Comparison of ENCODE assay signal across 12 cellular contexts in the genomic region with DNA sequence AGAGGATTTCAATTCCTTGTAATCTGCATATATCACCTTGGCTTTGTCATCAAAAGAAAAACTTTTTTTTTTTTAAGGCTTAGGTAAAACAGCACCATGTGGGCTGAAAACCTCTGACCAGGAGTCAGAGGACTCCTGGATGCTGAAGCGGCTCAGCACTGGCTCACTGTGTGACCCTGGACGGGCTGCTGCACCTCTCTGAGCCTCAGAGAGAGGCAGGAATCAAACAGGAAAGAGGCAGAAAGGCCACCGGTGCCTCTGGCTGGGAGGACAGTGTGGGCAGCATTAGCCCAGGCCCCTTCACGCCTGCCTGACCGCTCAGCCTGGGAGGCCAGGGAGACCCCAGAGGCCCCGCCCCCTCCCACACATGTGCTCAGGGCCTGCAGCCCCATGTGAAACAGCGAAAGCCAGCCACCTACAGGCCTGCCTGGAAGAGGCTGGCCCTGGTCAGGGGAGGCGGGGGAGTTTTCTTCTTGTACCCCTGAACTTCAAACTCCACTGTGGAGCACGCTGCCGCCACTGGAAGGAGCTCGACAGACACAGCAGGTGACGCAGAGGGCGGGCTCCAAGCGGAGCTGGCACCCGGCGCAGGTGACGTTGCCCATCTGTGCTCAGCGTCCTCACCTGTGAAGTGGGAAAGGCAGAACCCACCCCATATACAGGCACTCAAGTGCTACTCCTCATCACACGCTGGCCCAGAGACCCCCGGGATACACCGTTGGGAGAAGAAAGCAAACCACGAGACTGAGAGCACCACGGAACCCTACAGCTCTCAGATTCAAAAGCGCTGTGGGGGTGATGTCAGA. TPM values are rescaled to one million over a fixed set of nuclear protein-coding genes. Genes with fewer than 3 reads are reported as not detected.
DNase-seq lines count a peak whose midpoint lies in the region; ATAC-seq, FAIRE-seq and TF ChIP-seq lines count a peak whose summit lies in the region.
"Had no signal": no experiment of that assay in that cellular context is flagged by ENCODE, and none has a peak within 500 bp of the region (broad histone marks: within the 10 kb centered on the region; RNA-seq: fewer than 3 reads in every experiment).

No MANE protein-coding gene starts in this region.

- H3K4me3 ChIP-seq in Caco-2 (ENCODE audit: low read depth, low read length) (no peak overlapping the region), IMR-90 (ENCODE audit: insufficient read depth, low read depth, low read length) (no peak overlapping the region), endothelial cell of umbilical vein (replicated peaks in 1 of 3; ENCODE audit: insufficient read depth in 1 of 3, low read depth in 1 of 3, low read length in 3 of 3) (no peak overlapping the region), osteoblast (ENCODE audit: insufficient read depth, low read length) (no peak overlapping the region)
- H3K4me3 ChIP-seq: left lung had no signal

- H3K56ac ChIP-seq in IMR-90 (ENCODE audit: extremely low read depth, insufficient read depth, low read length): no peak overlapping the region

- H2AFZ ChIP-seq in IMR-90 (replicated peaks; ENCODE audit: low read length, poor library complexity) (no peak overlapping the region), endothelial cell of umbilical vein (ENCODE audit: low read depth, low read length) (no peak overlapping the region), osteoblast (ENCODE audit: low read length) (no peak overlapping the region)

- POLR2A ChIA-PET in Caco-2 (lab: Charles Lee) (no interaction called here), IMR-90 (lab: Charles Lee; ENCODE audit: unreplicated experiment) (no interaction called here), endothelial cell of umbilical vein (lab: Charles Lee) (interaction anchor here (0.5 kb wide), 1 partner anchor 17 kb away, joined by 4 read pairs; no protein-coding TSS in a partner anchor)

- no peaks in the 10 kb centered on the region for H3K4me1 ChIP-seq in Caco-2
- peaks cover 22% of the 10 kb centered on the region for H3K4me1 ChIP-seq in IMR-90 (ENCODE audit: control insufficient read depth, insufficient read depth, low read length)
- peaks cover 66% of the 10 kb centered on the region for H3K4me1 ChIP-seq in endothelial cell of umbilical vein (ENCODE audit: control insufficient read depth, extremely low read depth, insufficient read depth, low read length)
- peaks cover 15% of the 10 kb centered on the region for H3K4me1 ChIP-seq in osteoblast (ENCODE audit: insufficient read depth, low read length)

- no peaks in the 10 kb centered on the region for H3K27me3 ChIP-seq in Caco-2 (replicated peaks; ENCODE audit: control insufficient read depth, insufficient read depth, low read length)
- no peaks in the 10 kb centered on the region for H3K27me3 ChIP-seq in IMR-90 (ENCODE audit: control insufficient read depth, insufficient read depth, low read length)
- H3K27me3 ChIP-seq in endothelial cell of umbilical vein (ENCODE audit: control insufficient read depth in 2 of 2, insufficient read depth in 2 of 2, low read length in 2 of 2): no peaks in the 10 kb centered on the region
- H3K27me3 ChIP-seq in osteoblast (ENCODE audit: insufficient read depth, low read length): no peaks in the 10 kb centered on the region
- H3K27me3 ChIP-seq: left lung had no signal

- peak overlapping the region; percentile 14 for H3K27ac Mint-ChIP-seq in Caco-2 (ENCODE audit: unreplicated experiment)

- TF ChIP-seq CTCF in Caco-2 (IDR thresholded peaks at IDR 0.05; ENCODE audit: insufficient read depth in 1 of 2, low read depth in 1 of 2, low read length in 1 of 2, severe bottlenecking in 1 of 2, unreplicated experiment in 1 of 2): no peak
- TF ChIP-seq CTCF in IMR-90 (conservative IDR thresholded peaks at IDR 0.05; ENCODE audit: low read depth, low read length): no peak
- TF ChIP-seq CTCF in endothelial cell of umbilical vein (IDR thresholded peaks at IDR 0.05; ENCODE audit: extremely low read depth in 1 of 2, insufficient read depth in 1 of 2, low read depth in 1 of 2, low read length in 2 of 2): no peak
- TF ChIP-seq CTCF in osteoblast (IDR thresholded peaks at IDR 0.05; ENCODE audit: extremely low read depth, low read depth, low read length): no peak

- H4K5ac ChIP-seq in IMR-90 (ENCODE audit: low read depth, low read length): no peak overlapping the region

- H3K18ac ChIP-seq in IMR-90 (ENCODE audit: low read depth, low read length): no peak overlapping the region

- no peak overlapping the region for H2BK5ac ChIP-seq in IMR-90 (ENCODE audit: low read depth, low read length, poor library complexity, severe bottlenecking)

- H3K79me2 ChIP-seq in endothelial cell of umbilical vein (ENCODE audit: control insufficient read depth, insufficient read depth, low read length) (peaks cover 70% of the 10 kb centered on the region), osteoblast (ENCODE audit: insufficient read depth, low read length) (peaks cover 94% of the 10 kb centered on the region)

- H4K91ac ChIP-seq in IMR-90 (ENCODE audit: insufficient read depth, low read depth, low read length): no peak overlapping the region

- in situ Hi-C loops in IMR-90 (cut with MboI; ENCODE audit: low sequenced_read_pairs): no loop called here

- no peak for DNase-seq in Caco-2
- DNase-seq in IMR-90: no peak
- DNase-seq in endothelial cell of umbilical vein (ENCODE audit: low read depth, low spot score): no peak
- DNase-seq in osteoblast (ENCODE audit: insufficient read length, low spot score, missing footprints): peak; percentile 61
- no peak for DNase-seq in NCI-H748 (lab: John Stamatoyannopoulos, UW; ENCODE audit: unreplicated experiment)
- no peak for DNase-seq in AG08396 (ENCODE audit: low spot score)
- DNase-seq in stimulated activated CD4-positive, alpha-beta T cell treated with anti-CD3 and anti-CD28 coated beads, Interleukin-2, amount 100 ng/mL, for 24 hours: no peak
- DNase-seq: activated effector memory CD4-positive, alpha-beta T cell treated with Interleukin-2 at 50 U/mL for 16 hours; NCI-H2227 treated with DMSO at 0.1 percent for 48 hours; small intestine had no signal

- ATAC-seq in IMR-90 (ENCODE audit: low read depth) (no peak), GM19035 (IDR thresholded peaks at IDR 0.05; ENCODE audit: unreplicated experiment) (no peak)
- ATAC-seq: left lung had no signal

- no peaks in the 10 kb centered on the region for H3K9me3 ChIP-seq in Caco-2
- no peaks in the 10 kb centered on the region for H3K9me3 ChIP-seq in IMR-90 (ENCODE audit: control insufficient read depth, insufficient read depth, low read length)
- no peaks in the 10 kb centered on the region for H3K9me3 ChIP-seq in endothelial cell of umbilical vein (replicated peaks; ENCODE audit: control insufficient read depth, insufficient read depth, low read length)
- no peaks in the 10 kb centered on the region for H3K9me3 ChIP-seq in osteoblast (ENCODE audit: low read depth, low read length)
- H3K9me3 ChIP-seq: left lung had no signal

- peaks cover 28% of the 10 kb centered on the region for H3K36me3 Mint-ChIP-seq in Caco-2 (ENCODE audit: insufficient read depth, unreplicated experiment)

- peaks cover 12% of the 10 kb centered on the region for H3K4me1 Mint-ChIP-seq in Caco-2 (ENCODE audit: low read depth, unreplicated experiment)

- 85% methylated on average over 9 of the region's 24 CpGs; no CpG with 5 or more reads in 1 of the 2 experiments for WGBS in IMR-90 (ENCODE audit: extremely low coverage in 2 of 2, insufficient read length in 1 of 2), 2 experiments

- H4K20me1 ChIP-seq in IMR-90 (ENCODE audit: insufficient read depth, low read length) (peaks cover 89% of the 10 kb centered on the region), endothelial cell of umbilical vein (replicated peaks; ENCODE audit: control insufficient read depth, extremely low read depth, insufficient read depth, low read length) (no peaks in the 10 kb centered on the region), osteoblast (ENCODE audit: insufficient read depth, low read length) (peaks cover 74% of the 10 kb centered on the region)

- no peak overlapping the region for H3K27ac ChIP-seq in IMR-90 (ENCODE audit: insufficient read depth, low read length)
- H3K27ac ChIP-seq in endothelial cell of umbilical vein (ENCODE audit: insufficient read depth, low read depth, low read length): peak overlapping the region; percentile 99
- peak overlapping the region; percentile 74 for H3K27ac ChIP-seq in osteoblast (ENCODE audit: low read depth, low read length)

- H3K27me3 Mint-ChIP-seq in Caco-2 (ENCODE audit: insufficient read depth, unreplicated experiment): no peaks in the 10 kb centered on the region

- H3K79me1 ChIP-seq in IMR-90 (ENCODE audit: low read depth in 1 of 2, low read length in 2 of 2): peaks cover 41 to 92% of the 10 kb centered on the region in 2 experiments

- no peak overlapping the region for H2BK20ac ChIP-seq in IMR-90 (ENCODE audit: low read depth, low read length)

- no peak overlapping the region for H3K4ac ChIP-seq in IMR-90 (ENCODE audit: low read depth, low read length)

- H2AK9ac ChIP-seq in IMR-90 (replicated peaks; ENCODE audit: low read depth, low read length, poor library complexity): no peak overlapping the region

- H2BK15ac ChIP-seq in IMR-90 (ENCODE audit: low read depth, low read length): no peak overlapping the region

- no peaks in the 10 kb centered on the region for H3K36me3 ChIP-seq in Caco-2 (ENCODE audit: control insufficient read depth, insufficient read depth, low read length)
- peaks cover 2% of the 10 kb centered on the region; the same call in 1 of the 2 replicates for H3K36me3 ChIP-seq in IMR-90 (ENCODE audit: control insufficient read depth, insufficient read depth, low read length)
- H3K36me3 ChIP-seq in endothelial cell of umbilical vein (ENCODE audit: control insufficient read depth in 2 of 2, extremely low read depth in 1 of 2, insufficient read depth in 2 of 2, low read length in 2 of 2): no peaks in the 10 kb centered on the region
- no peaks in the 10 kb centered on the region for H3K36me3 ChIP-seq in osteoblast (ENCODE audit: insufficient read depth, low read length)
- H3K36me3 ChIP-seq: left lung had no signal

- no peak overlapping the region for H4K8ac ChIP-seq in IMR-90 (ENCODE audit: low read depth in 2 of 2, low read length in 2 of 2)

- no peak overlapping the region for H2AK5ac ChIP-seq in IMR-90 (ENCODE audit: low read depth, low read length)

- H3K4me2 ChIP-seq in IMR-90 (ENCODE audit: low read depth, low read length): no peak overlapping the region
- H3K4me2 ChIP-seq in endothelial cell of umbilical vein (ENCODE audit: insufficient read depth, low read length): no peak overlapping the region
- H3K4me2 ChIP-seq in osteoblast (ENCODE audit: insufficient read depth, low read length): no peak overlapping the region

- TF ChIP-seq POLR2A in IMR-90 (IDR thresholded peaks at IDR 0.05; ENCODE audit: low read depth, low read length) (no peak), endothelial cell of umbilical vein (IDR thresholded peaks at IDR 0.05; ENCODE audit: low read depth, low read length) (no peak)

- H3K23ac ChIP-seq in IMR-90 (ENCODE audit: low read depth, low read length): 0 out of 2 replicates have a peak overlapping the region, but pooled peaks have one; percentile 64

- no peak overlapping the region for H2BK120ac ChIP-seq in IMR-90 (ENCODE audit: low read depth, low read length)

- intact Hi-C loops in Caco-2 (cut with micrococcal nuclease; ENCODE audit: unreplicated experiment): no loop called here
- intact Hi-C loops in IMR-90 (cut with micrococcal nuclease): no loop called here
- intact Hi-C loops in endothelial cell of umbilical vein (cut with micrococcal nuclease): no loop called here

- H3K4me3 Mint-ChIP-seq in Caco-2 (ENCODE audit: unreplicated experiment): no peak overlapping the region

- dilution Hi-C loops in IMR-90 (cut with HindIII; ENCODE audit: low sequenced_read_pairs, unreplicated experiment): no loop called here
- dilution Hi-C loops in endothelial cell of umbilical vein (cut with MboI; ENCODE audit: extremely low pct_ligation_motif_present, low sequenced_read_pairs): no loop called here

- BruUV-seq in Caco-2 (replicated peaks; lab: Mats Ljungman, UMichigan) (no TSS peak), IMR-90 (replicated peaks; lab: Mats Ljungman, UMichigan) (no TSS peak), endothelial cell of umbilical vein (replicated peaks; lab: Mats Ljungman, UMichigan) (no TSS peak)

- H3K9me1 ChIP-seq in IMR-90 (ENCODE audit: insufficient read depth, low read length) (peaks cover 34% of the 10 kb centered on the region), endothelial cell of umbilical vein (replicated peaks; ENCODE audit: control insufficient read depth, extremely low read depth, insufficient read depth, low read length) (no peaks in the 10 kb centered on the region)

- no peaks in the 10 kb centered on the region for H3K9me3 Mint-ChIP-seq in Caco-2 (ENCODE audit: unreplicated experiment)

- TF ChIP-seq RAD21 in IMR-90 (IDR thresholded peaks at IDR 0.05; ENCODE audit: low read length): no peak

- no peak for FAIRE-seq in endothelial cell of umbilical vein (lab: Jason Lieb, UNC)
- FAIRE-seq: small intestine had no signal

- no peak overlapping the region for H3K14ac ChIP-seq in IMR-90 (replicated peaks; ENCODE audit: low read depth, low read length)

- CTCF ChIA-PET in Caco-2 (lab: Charles Lee) (no interaction called here), IMR-90 (lab: Yijun Ruan, JAX) (no interaction called here), endothelial cell of umbilical vein (lab: Charles Lee) (interaction anchor here (1.4 kb wide), 1 partner anchor 21 kb away, joined by 3 read pairs; no protein-coding TSS in a partner anchor)

- H3K9ac ChIP-seq in IMR-90 (ENCODE audit: low read depth, low read length) (no peak overlapping the region), endothelial cell of umbilical vein (replicated peaks; ENCODE audit: extremely low read depth, insufficient read depth, low read length) (no peak overlapping the region)

RNA-seq across cellular contexts. Expression of a gene that starts 39.7 kb away (rescaled TPM):
- 60.0 and 63.2 TPM in 2 replicates for total RNA-seq in Caco-2 (2022)
- total RNA-seq in IMR-90 (2012; rRNA removed): 1.3 and 1.7 TPM in 2 replicates
- 30.6 and 45.4 TPM in 2 replicates for polyA plus RNA-seq in IMR-90 (2012; rRNA removed)
- 19.2 and 30.8 TPM in 2 replicates for polyA plus RNA-seq in IMR-90 (2012; cell fraction: cytosol; rRNA removed)
- polyA plus RNA-seq in IMR-90 (2012; cell fraction: nucleus; rRNA removed; ENCODE audit: low replicate concordance): 39.7 and 78.9 TPM in 2 replicates
- total RNA-seq in endothelial cell of umbilical vein: 79.2 and 84.8 TPM in 2 replicates
- 43.9 and 52.9 TPM in 2 replicates for polyA plus RNA-seq in endothelial cell of umbilical vein
- 32.5 and 45.8 TPM in 2 replicates for polyA plus RNA-seq in endothelial cell of umbilical vein (2011; cell fraction: cytosol; rRNA removed)
- 62.0 and 69.5 TPM in 2 replicates for polyA plus RNA-seq in endothelial cell of umbilical vein (2011; cell fraction: nucleus; rRNA removed)
- polyA plus RNA-seq in endothelial cell of umbilical vein (2012): 37.9 and 50.9 TPM in 2 replicates
- 34.3 and 51.6 TPM in 2 replicates for polyA minus RNA-seq in endothelial cell of umbilical vein
- polyA minus RNA-seq in endothelial cell of umbilical vein (2011; cell fraction: cytosol; rRNA and poly(A)+ RNA removed): 63.8 TPM
- 17.7 and 33.5 TPM in 2 replicates for polyA minus RNA-seq in endothelial cell of umbilical vein (2011; cell fraction: nucleus; rRNA and poly(A)+ RNA removed)
- total RNA-seq in osteoblast: 14.7 and 15.9 TPM in 2 replicates
